In the genomic region with DNA sequence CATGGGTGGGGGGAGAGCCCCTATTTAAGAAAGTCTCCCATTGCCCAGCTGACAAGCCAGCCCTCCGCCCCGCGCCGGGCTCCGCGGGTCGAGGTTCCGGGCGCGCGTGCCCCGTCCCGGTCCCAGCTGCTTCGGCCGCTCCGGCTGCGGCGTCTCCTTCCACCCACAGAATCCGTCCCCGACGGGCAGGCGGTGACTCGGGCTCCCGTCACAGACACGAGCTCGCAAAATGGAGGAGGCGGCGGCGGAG, we compare ENCODE assay signal across 1 cellular context.
TF ChIP-seq lines count a peak whose summit lies in the region.

No MANE protein-coding gene starts in this region.

TF ChIP-seq in H1, 55 proteins besides CTCF, POLR2A, EP300 and RAD21 (continued from another document):
- TF ChIP-seq, protein P1, sequence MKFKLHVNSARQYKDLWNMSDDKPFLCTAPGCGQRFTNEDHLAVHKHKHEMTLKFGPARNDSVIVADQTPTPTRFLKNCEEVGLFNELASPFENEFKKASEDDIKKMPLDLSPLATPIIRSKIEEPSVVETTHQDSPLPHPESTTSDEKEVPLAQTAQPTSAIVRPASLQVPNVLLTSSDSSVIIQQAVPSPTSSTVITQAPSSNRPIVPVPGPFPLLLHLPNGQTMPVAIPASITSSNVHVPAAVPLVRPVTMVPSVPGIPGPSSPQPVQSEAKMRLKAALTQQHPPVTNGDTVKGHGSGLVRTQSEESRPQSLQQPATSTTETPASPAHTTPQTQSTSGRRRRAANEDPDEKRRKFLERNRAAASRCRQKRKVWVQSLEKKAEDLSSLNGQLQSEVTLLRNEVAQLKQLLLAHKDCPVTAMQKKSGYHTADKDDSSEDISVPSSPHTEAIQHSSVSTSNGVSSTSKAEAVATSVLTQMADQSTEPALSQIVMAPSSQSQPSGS (IDR thresholded peaks at IDR 0.05; ENCODE audit: low read length), result no peak
- TF ChIP-seq TAF1 (IDR thresholded peaks at IDR 0.05; ENCODE audit: low read depth, low read length) (no peak), TBP (IDR thresholded peaks at IDR 0.05; ENCODE audit: low read depth, low read length) (no peak), RFX5 (IDR thresholded peaks at IDR 0.05; ENCODE audit: borderline replicate concordance, low read depth, low read length) (no peak), SP2 (IDR thresholded peaks at IDR 0.05; ENCODE audit: low read length) (no peak), ASH2L (IDR thresholded peaks at IDR 0.05; ENCODE audit: low read length) (no peak), POLR2AphosphoS5 (IDR thresholded peaks at IDR 0.05; ENCODE audit: low read depth, low read length) (no peak), TAF7 (optimal IDR thresholded peaks at IDR 0.05; ENCODE audit: borderline replicate concordance, low read depth, low read length) (peak; percentile 32), TEAD4 (IDR thresholded peaks at IDR 0.05; ENCODE audit: low read depth, low read length) (no peak), EZH2 (IDR thresholded peaks at IDR 0.05; ENCODE audit: low read depth, low read length, severe bottlenecking) (peak; percentile 38), NANOG (IDR thresholded peaks at IDR 0.05; ENCODE audit: insufficient read depth, low read depth, low read length, poor library complexity, severe bottlenecking) (no peak), RBBP5 (IDR thresholded peaks at IDR 0.05; ENCODE audit: borderline replicate concordance, low read depth, low read length) (peak; percentile 25; the same call in 1 of the 2 replicates), HDAC6 (IDR thresholded peaks at IDR 0.05; ENCODE audit: low read depth, low read length) (no peak), GABPA (IDR thresholded peaks at IDR 0.05; ENCODE audit: borderline replicate concordance, insufficient read depth, low read length) (no peak), BACH1 (IDR thresholded peaks at IDR 0.05; ENCODE audit: low read length) (no peak), KDM5A (IDR thresholded peaks at IDR 0.05; ENCODE audit: low read length) (no peak), FOSL1 (IDR thresholded peaks at IDR 0.05; ENCODE audit: insufficient read depth, low read depth, low read length) (no peak), SRF (IDR thresholded peaks at IDR 0.05; ENCODE audit: low read depth, low read length) (no peak), BCL11A (IDR thresholded peaks at IDR 0.05; ENCODE audit: low read depth in 2 of 2, low read length in 2 of 2) (no peak), SUZ12 (IDR thresholded peaks at IDR 0.05; ENCODE audit: low read length) (no peak), POU5F1 (IDR thresholded peaks at IDR 0.05; ENCODE audit: low read depth, low read length) (no peak), CTBP2 (IDR thresholded peaks at IDR 0.05; ENCODE audit: borderline replicate concordance, insufficient read depth, insufficient read length, low read length) (no peak), KDM1A (IDR thresholded peaks at IDR 0.05; ENCODE audit: borderline replicate concordance, low read length) (no peak), JUND (IDR thresholded peaks at IDR 0.05; ENCODE audit: low read length) (no peak)
- TF ChIP-seq, protein P2, sequence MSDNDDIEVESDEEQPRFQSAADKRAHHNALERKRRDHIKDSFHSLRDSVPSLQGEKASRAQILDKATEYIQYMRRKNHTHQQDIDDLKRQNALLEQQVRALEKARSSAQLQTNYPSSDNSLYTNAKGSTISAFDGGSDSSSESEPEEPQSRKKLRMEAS (IDR thresholded peaks at IDR 0.05), result no peak
- TF ChIP-seq, protein P3, sequence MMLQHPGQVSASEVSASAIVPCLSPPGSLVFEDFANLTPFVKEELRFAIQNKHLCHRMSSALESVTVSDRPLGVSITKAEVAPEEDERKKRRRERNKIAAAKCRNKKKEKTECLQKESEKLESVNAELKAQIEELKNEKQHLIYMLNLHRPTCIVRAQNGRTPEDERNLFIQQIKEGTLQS (IDR thresholded peaks at IDR 0.05; ENCODE audit: insufficient read depth, low read depth, low read length), result no peak
